In the genomic region with DNA sequence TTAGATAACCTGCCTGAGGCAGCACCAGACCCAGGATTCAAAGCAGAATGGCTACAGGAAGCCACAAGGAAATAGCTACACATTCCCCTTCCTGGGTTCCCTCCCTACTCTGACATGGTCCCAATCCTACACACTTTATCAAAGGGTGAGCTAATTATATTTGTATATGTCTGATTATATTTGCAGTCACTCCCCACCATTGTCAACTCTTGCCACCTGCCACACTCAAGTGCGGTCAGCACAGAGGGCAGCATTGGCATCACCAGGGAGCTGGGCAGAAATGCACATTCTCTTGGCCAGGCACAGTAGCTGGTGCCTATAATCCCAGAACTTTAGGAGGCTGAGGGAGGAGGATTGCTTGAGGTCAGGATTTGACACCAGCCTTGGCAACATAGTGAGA, we compare ENCODE assay signal across 30 cellular contexts.
DNase-seq lines count a peak whose midpoint lies in the region; ATAC-seq and TF ChIP-seq lines count a peak whose summit lies in the region.
"Had no signal": no experiment of that assay in that cellular context is flagged by ENCODE, and none has a peak within 500 bp of the region (broad histone marks: within the 10 kb centered on the region; RNA-seq: fewer than 3 reads in every experiment).

No MANE protein-coding gene starts in this region.

- POLR2A ChIA-PET in CD4-positive, alpha-beta T cell (lab: Charles Lee) = no interaction called here

- H3K9me3 ChIP-seq in cardiac muscle cell (ENCODE audit: low read depth) = no peaks in the 10 kb centered on the region
- no peaks in the 10 kb centered on the region for H3K9me3 ChIP-seq in neural progenitor cell (ENCODE audit: low read depth)
- no peaks in the 10 kb centered on the region for H3K9me3 ChIP-seq in tibial artery
- H3K9me3 ChIP-seq in Karpas-422 (ENCODE audit: low read length) = no peaks in the 10 kb centered on the region
- no peaks in the 10 kb centered on the region for H3K9me3 ChIP-seq in CD4-positive, alpha-beta T cell (ENCODE audit: control insufficient read depth, low read length)
- H3K9me3 ChIP-seq: SK-N-SH, spleen, upper lobe of left lung had no signal

- H4K20me1 ChIP-seq in neural progenitor cell (ENCODE audit: low read depth) (no peaks in the 10 kb centered on the region), Karpas-422 (ENCODE audit: insufficient read depth, low read depth, low read length) (no peaks in the 10 kb centered on the region)

- H3K27ac Mint-ChIP-seq in neural progenitor cell = peak overlapping the region; percentile 63
- no peak overlapping the region for H3K27ac Mint-ChIP-seq in CD4-positive, alpha-beta T cell
- H3K27ac Mint-ChIP-seq: activated B cell treated with CpG ODN at 0.5 μM for 24 hours; activated CD4-positive, alpha-beta T cell treated with anti-CD3 and anti-CD28 coated beads, Interleukin-2, amount 10 ng/mL, durations not matched to agents 7 days and 5 days; activated naive CD8-positive, alpha-beta T cell; nephron; stimulated activated naive CD8-positive, alpha-beta T cell treated with anti-CD3 and anti-CD28 coated beads, Interleukin-15, Interleukin-2, amounts not matched to agents 100 ng/mL and 50 ng/mL, for 24 hours had no signal

- H3K9ac ChIP-seq in neural progenitor cell = no peak overlapping the region
- no peak overlapping the region for H3K9ac ChIP-seq in Karpas-422 (ENCODE audit: low read length)
- H3K9ac ChIP-seq: SK-N-SH had no signal

- H2AFZ ChIP-seq in neural progenitor cell (replicated peaks) (no peak overlapping the region), Karpas-422 (ENCODE audit: low read length) (no peak overlapping the region)
- H2AFZ ChIP-seq: hepatocyte had no signal

- H3K27me3 Mint-ChIP-seq in neural progenitor cell (ENCODE audit: insufficient read depth, low read depth) = no peaks in the 10 kb centered on the region
- peaks cover 10% of the 10 kb centered on the region for H3K27me3 Mint-ChIP-seq in CD4-positive, alpha-beta T cell
- H3K27me3 Mint-ChIP-seq: activated CD4-positive, alpha-beta T cell treated with anti-CD3 and anti-CD28 coated beads, Interleukin-2, amount 10 ng/mL, durations not matched to agents 7 days and 5 days; activated naive CD8-positive, alpha-beta T cell had no signal

- H3K9me2 ChIP-seq in Karpas-422 (replicated peaks; ENCODE audit: insufficient read depth, low read length) = no peaks in the 10 kb centered on the region
- H3K9me2 ChIP-seq: SK-N-SH had no signal

- no peak overlapping the region for H3K4me3 Mint-ChIP-seq in neural progenitor cell
- H3K4me3 Mint-ChIP-seq in CD4-positive, alpha-beta T cell = no peak overlapping the region
- H3K4me3 Mint-ChIP-seq: activated B cell treated with CpG ODN at 0.5 μM for 24 hours; activated CD4-positive, alpha-beta T cell treated with anti-CD3 and anti-CD28 coated beads, Interleukin-2, amount 10 ng/mL, durations not matched to agents 7 days and 5 days; activated naive CD8-positive, alpha-beta T cell; nephron; stimulated activated naive CD8-positive, alpha-beta T cell treated with anti-CD3 and anti-CD28 coated beads, Interleukin-15, Interleukin-2, amounts not matched to agents 100 ng/mL and 50 ng/mL, for 24 hours had no signal

- H3K4me3 ChIP-seq in cardiac muscle cell (no peak overlapping the region), neural progenitor cell (no peak overlapping the region), tibial artery (no peak overlapping the region), Karpas-422 (ENCODE audit: low read length) (no peak overlapping the region)
- H3K4me3 ChIP-seq: hepatocyte, spleen, upper lobe of left lung had no signal

- H3K4me1 Mint-ChIP-seq in neural progenitor cell = peaks cover 28% of the 10 kb centered on the region
- no peaks in the 10 kb centered on the region for H3K4me1 Mint-ChIP-seq in CD4-positive, alpha-beta T cell (ENCODE audit: low read depth)
- H3K4me1 Mint-ChIP-seq: activated B cell treated with CpG ODN at 0.5 μM for 24 hours; activated CD4-positive, alpha-beta T cell treated with anti-CD3 and anti-CD28 coated beads, Interleukin-2, amount 10 ng/mL, durations not matched to agents 7 days and 5 days; nephron had no signal

- H3K4me2 ChIP-seq in neural progenitor cell (no peak overlapping the region), Karpas-422 (ENCODE audit: low read depth, low read length, poor library complexity, severe bottlenecking) (no peak overlapping the region)
- H3K4me2 ChIP-seq: hepatocyte, SK-N-SH had no signal

- H3F3A ChIP-seq in neural progenitor cell (ENCODE audit: low read depth) = no peaks in the 10 kb centered on the region

- ATAC-seq in Right ventricle myocardium inferior = no peak
- ATAC-seq in CD4-positive, alpha-beta T cell (ENCODE audit: poor library complexity) = no peak
- ATAC-seq: esophagus mucosa had no signal

- H3K36me3 ChIP-seq in cardiac muscle cell (peaks cover 4% of the 10 kb centered on the region), neural progenitor cell (no peaks in the 10 kb centered on the region), tibial artery (peaks cover 69 to 79% (median 75%) of the 10 kb centered on the region in 3 donors), Karpas-422 (ENCODE audit: insufficient read depth, low read length) (no peaks in the 10 kb centered on the region)
- H3K36me3 ChIP-seq: spleen had no signal

- CTCF ChIA-PET in CD4-positive, alpha-beta T cell (lab: Charles Lee) = no interaction called here

- H3K4me1 ChIP-seq in cardiac muscle cell (ENCODE audit: low read depth) (peaks cover 18% of the 10 kb centered on the region), neural progenitor cell (peaks cover 13% of the 10 kb centered on the region), tibial artery (peaks cover 0 to 100% (median 57%) of the 10 kb centered on the region in 4 donors), Karpas-422 (ENCODE audit: low read length) (no peaks in the 10 kb centered on the region)

- H3K9me3 Mint-ChIP-seq in neural progenitor cell = no peaks in the 10 kb centered on the region
- no peaks in the 10 kb centered on the region for H3K9me3 Mint-ChIP-seq in CD4-positive, alpha-beta T cell
- H3K9me3 Mint-ChIP-seq: activated B cell treated with CpG ODN at 0.5 μM for 24 hours; activated CD4-positive, alpha-beta T cell treated with anti-CD3 and anti-CD28 coated beads, Interleukin-2, amount 10 ng/mL, durations not matched to agents 7 days and 5 days; nephron; stimulated activated naive CD8-positive, alpha-beta T cell treated with anti-CD3 and anti-CD28 coated beads, Interleukin-15, Interleukin-2, amounts not matched to agents 100 ng/mL and 50 ng/mL, for 24 hours had no signal

- no peaks in the 10 kb centered on the region for H3K79me2 ChIP-seq in neural progenitor cell (ENCODE audit: low read depth)
- no peaks in the 10 kb centered on the region for H3K79me2 ChIP-seq in Karpas-422 (ENCODE audit: low read length)
- H3K79me2 ChIP-seq: hepatocyte had no signal

- no peaks in the 10 kb centered on the region for H3K27me3 ChIP-seq in cardiac muscle cell
- no peaks in the 10 kb centered on the region for H3K27me3 ChIP-seq in neural progenitor cell
- H3K27me3 ChIP-seq in tibial artery = no peaks in the 10 kb centered on the region
- no peaks in the 10 kb centered on the region for H3K27me3 ChIP-seq in Karpas-422 (ENCODE audit: low read length)
- no peaks in the 10 kb centered on the region for H3K27me3 ChIP-seq in CD4-positive, alpha-beta T cell (ENCODE audit: control insufficient read depth, insufficient read depth, low read length)
- H3K27me3 ChIP-seq: hepatocyte, upper lobe of left lung had no signal

- TF ChIP-seq CTCF in cardiac muscle cell (IDR thresholded peaks at IDR 0.05; ENCODE audit: low read depth, low read length) (no peak), neural progenitor cell (IDR thresholded peaks at IDR 0.05) (no peak), tibial artery (IDR thresholded peaks at IDR 0.05) (no peak)
- TF ChIP-seq CTCF in CD4-positive, alpha-beta T cell (IDR thresholded peaks at IDR 0.05) = no peak

- DNase-seq in cardiac muscle cell (ENCODE audit: low read depth in 1 of 2, low spot score in 1 of 2) (no peak), Right ventricle myocardium inferior (ENCODE audit: missing footprints) (no peak), caudate nucleus (lab: John Stamatoyannopoulos, UW) (no peak), neural progenitor cell (ENCODE audit: low spot score) (no peak), tibial artery (no peak), Karpas-422 (no peak), activated gamma-delta T cell (lab: John Stamatoyannopoulos, UW) (no peak)
- DNase-seq in CD4-positive, alpha-beta T cell = no peak
- DNase-seq: activated B cell treated with CpG ODN at 0.5 μM for 24 hours; activated CD4-positive, alpha-beta T cell treated with anti-CD3 and anti-CD28 coated beads, Interleukin-2, amount 10 ng/mL, durations not matched to agents 7 days and 5 days; activated effector memory CD4-positive, alpha-beta T cell treated with Interleukin-2 at 50 U/mL for 16 hours; activated T-cell treated with anti-CD3 and anti-CD28 coated beads, Interleukin-2, amount 50 U/mL, for 1 hour; aorta; central memory CD4-positive, alpha-beta T cell; foreskin melanocyte; kidney glomerular epithelial cell; MV-4-11; NCI-H1436 treated with DMSO at 0.1 percent for 48 hours; NCI-H2107; NCI-H345; SK-N-SH; spleen; stimulated activated CD4-positive, alpha-beta T cell treated with anti-CD3 and anti-CD28 coated beads, Interleukin-2, amount 100 ng/mL, for 24 hours; stimulated activated CD8-positive, alpha-beta memory T cell treated with anti-CD3 and anti-CD28 coated beads, Interleukin-4, amount 100 ng/mL, for 48 hours; upper lobe of left lung had no signal

- intact Hi-C loops in Right ventricle myocardium inferior (cut with DNase I) (no loop called here), tibial artery (cut with DNase I; ENCODE audit: low total_unique reads) (no loop called here)
- intact Hi-C loops in CD4-positive, alpha-beta T cell (cut with DNase I, micrococcal nuclease) = no loop called here

- no peaks in the 10 kb centered on the region for H3K36me3 Mint-ChIP-seq in neural progenitor cell
- no peaks in the 10 kb centered on the region for H3K36me3 Mint-ChIP-seq in CD4-positive, alpha-beta T cell (ENCODE audit: low read depth)

- peak overlapping the region; percentile 36 for H3K27ac ChIP-seq in cardiac muscle cell
- H3K27ac ChIP-seq in caudate nucleus (ENCODE audit: low read depth, low read length) = peak overlapping the region; percentile 38
- H3K27ac ChIP-seq in neural progenitor cell = no peak overlapping the region
- peak overlapping the region; percentile 84 to 91 for H3K27ac ChIP-seq in tibial artery
- no peak overlapping the region for H3K27ac ChIP-seq in Karpas-422 (ENCODE audit: low read length)
- no peak overlapping the region for H3K27ac ChIP-seq in CD4-positive, alpha-beta T cell (ENCODE audit: low read depth, low read length)
- H3K27ac ChIP-seq: hepatocyte, spleen had no signal

Comparison
In these comparisons a context has a peak if more than half of its experiments do, and no peak if none do; other contexts are left out.
1. H3K27ac ChIP-seq: peak in cardiac muscle cell (single experiment), caudate nucleus (single experiment) and tibial artery (2 of 2); none in neural progenitor cell (single experiment), Karpas-422 (single experiment) and CD4-positive, alpha-beta T cell (single experiment).